Comparison of ENCODE assay signal across 9 cellular contexts in genomic region chr3:133448478-133449122, GRCh38. TPM values are rescaled to one million over a fixed set of nuclear protein-coding genes. Genes with fewer than 3 reads are reported as not detected.
DNase-seq lines count a peak whose midpoint lies in the region; ATAC-seq and TF ChIP-seq lines count a peak whose summit lies in the region.
"Had no signal": no experiment of that assay in that cellular context is flagged by ENCODE, and none has a peak within 500 bp of the region (broad histone marks: within the 10 kb centered on the region; RNA-seq: fewer than 3 reads in every experiment).

No MANE protein-coding gene starts in this region.

- H3K27ac ChIP-seq in CD4-positive, alpha-beta memory T cell (ENCODE audit: low read depth, low read length): no peak overlapping the region

- H3K36me3 Mint-ChIP-seq in CD4-positive, alpha-beta memory T cell: no peaks in the 10 kb centered on the region
- no peaks in the 10 kb centered on the region for H3K36me3 Mint-ChIP-seq in activated T-cell treated with anti-CD3 and anti-CD28 coated beads, Interleukin-2, amount 50 U/mL, for 4 hours (ENCODE audit: insufficient read depth)
- H3K36me3 Mint-ChIP-seq in osteocyte (ENCODE audit: unreplicated experiment): no peaks in the 10 kb centered on the region

- no peaks in the 10 kb centered on the region for H3K27me3 Mint-ChIP-seq in CD4-positive, alpha-beta memory T cell
- no peaks in the 10 kb centered on the region for H3K27me3 Mint-ChIP-seq in activated T-cell treated with anti-CD3 and anti-CD28 coated beads, Interleukin-2, amount 50 U/mL, for 4 hours (ENCODE audit: low read depth)
- no peaks in the 10 kb centered on the region for H3K27me3 Mint-ChIP-seq in osteocyte (ENCODE audit: unreplicated experiment)

- H3K27me3 ChIP-seq in CD4-positive, alpha-beta memory T cell (ENCODE audit: insufficient read depth, low read length): no peaks in the 10 kb centered on the region

- peak overlapping the region in 7 of 8 donors; percentile 13 to 81 (median 60) for H3K4me3 Mint-ChIP-seq in CD4-positive, alpha-beta memory T cell
- peak overlapping the region; percentile 19 for H3K4me3 Mint-ChIP-seq in activated T-cell treated with anti-CD3 and anti-CD28 coated beads, Interleukin-2, amount 50 U/mL, for 4 hours
- no peak overlapping the region for H3K4me3 Mint-ChIP-seq in osteocyte (ENCODE audit: unreplicated experiment)

- H3K36me3 ChIP-seq in CD4-positive, alpha-beta memory T cell (ENCODE audit: insufficient read depth, low read length): no peaks in the 10 kb centered on the region

- intact Hi-C loops in CD4-positive, alpha-beta memory T cell (cut with micrococcal nuclease): loop anchor here (5.0 kb wide), 1 partner anchor 124 kb away; the partner anchor contains the start of gene CDV3

- CTCF ChIA-PET in CD4-positive, alpha-beta memory T cell (lab: Charles Lee; ENCODE audit: partially characterized antibody): interaction anchor here (1.0 to 2.1 kb wide), 8 partner anchors 8 to 130 kb away, joined by 3 to 7 read pairs (median 3); no protein-coding TSS in a partner anchor

- no peak for TF ChIP-seq CTCF in osteocyte (IDR thresholded peaks at IDR 0.05)

- peak; percentile 88 for ATAC-seq in GM19452 (IDR thresholded peaks at IDR 0.05; ENCODE audit: unreplicated experiment)
- peak; percentile 91 for ATAC-seq in HG03457 (IDR thresholded peaks at IDR 0.05; ENCODE audit: unreplicated experiment)
- peak; percentile 94 for ATAC-seq in activated T-cell treated with anti-CD3 and anti-CD28 coated beads, Interleukin-2, amount 50 U/mL, for 4 hours

- no peak overlapping the region for H3K4me3 ChIP-seq in CD4-positive, alpha-beta memory T cell (ENCODE audit: low read length in 2 of 2)

- H3K4me1 Mint-ChIP-seq in CD4-positive, alpha-beta memory T cell: peaks cover 19 to 38% (median 27%) of the 10 kb centered on the region in 4 donors
- H3K4me1 Mint-ChIP-seq in activated T-cell treated with anti-CD3 and anti-CD28 coated beads, Interleukin-2, amount 50 U/mL, for 4 hours (ENCODE audit: low read depth): peaks cover 24% of the 10 kb centered on the region
- H3K4me1 Mint-ChIP-seq in osteocyte (ENCODE audit: unreplicated experiment): peaks cover 69% of the 10 kb centered on the region

- H3K4me1 ChIP-seq in CD4-positive, alpha-beta memory T cell (ENCODE audit: insufficient read depth, low read length): peaks cover 21% of the 10 kb centered on the region

- peak; percentile 22 to 56 (median 32) for DNase-seq in CD4-positive, alpha-beta memory T cell
- no peak for DNase-seq in activated T-cell treated with anti-CD3 and anti-CD28 coated beads, Interleukin-2, amount 50 U/mL, for 4 hours
- peak; percentile 22 for DNase-seq in stimulated activated CD8-positive, alpha-beta memory T cell treated with anti-CD3 and anti-CD28 coated beads, Interleukin-12 subunit alpha, Interleukin-12 subunit beta, amount 100 ng/mL, for 24 hours (ENCODE audit: extremely low read depth)
- DNase-seq in NCI-H1694 treated with DMSO at 0.1 percent for 48 hours (lab: John Stamatoyannopoulos, UW) (no peak), osteocyte (ENCODE audit: extremely low spot score, unreplicated experiment) (no peak), RKO (ENCODE audit: low spot score) (no peak)

- peaks cover 0 to 3% (median 0%) of the 10 kb centered on the region in 8 donors for H3K9me3 Mint-ChIP-seq in CD4-positive, alpha-beta memory T cell
- H3K9me3 Mint-ChIP-seq in activated T-cell treated with anti-CD3 and anti-CD28 coated beads, Interleukin-2, amount 50 U/mL, for 4 hours: no peaks in the 10 kb centered on the region
- H3K9me3 Mint-ChIP-seq in osteocyte (ENCODE audit: unreplicated experiment): no peaks in the 10 kb centered on the region

- peak overlapping the region; percentile 57 to 96 (median 89) for H3K27ac Mint-ChIP-seq in CD4-positive, alpha-beta memory T cell
- H3K27ac Mint-ChIP-seq in osteocyte (ENCODE audit: unreplicated experiment): no peak overlapping the region

- H3K9me3 ChIP-seq in CD4-positive, alpha-beta memory T cell (ENCODE audit: control insufficient read depth in 1 of 2, low read length in 2 of 2): no peaks in the 10 kb centered on the region

- POLR2A ChIA-PET in CD4-positive, alpha-beta memory T cell (lab: Charles Lee; ENCODE audit: partially characterized antibody): interaction anchor here (2.2 kb wide), 1 partner anchor 125 kb away, joined by 13 read pairs; the partner anchor contains the start of gene CDV3

RNA-seq across cellular contexts. Expression of gene BFSP2, which starts 48.7 kb away (rescaled TPM):
- not detected for total RNA-seq in CD4-positive, alpha-beta memory T cell
- 1 to 10 TPM in 1 of 2 donors, under 1 TPM in 1; 0.86 to 1.3 TPM for polyA plus RNA-seq in CD4-positive, alpha-beta memory T cell
- total RNA-seq in activated T-cell treated with anti-CD3 and anti-CD28 coated beads, Interleukin-2, amount 50 U/mL, for 4 hours: not detected
- not detected in 2 replicates for total RNA-seq in osteocyte
- total RNA-seq: mononuclear cell had no signal

Comparison
In these comparisons a context has a peak if more than half of its experiments do, and no peak if none do; other contexts are left out.
1. DNase-seq: peak in CD4-positive, alpha-beta memory T cell (5 of 5) and stimulated activated CD8-positive, alpha-beta memory T cell treated with anti-CD3 and anti-CD28 coated beads, Interleukin-12 subunit alpha, Interleukin-12 subunit beta, amount 100 ng/mL, for 24 hours (single experiment); none in activated T-cell treated with anti-CD3 and anti-CD28 coated beads, Interleukin-2, amount 50 U/mL, for 4 hours (single experiment), NCI-H1694 treated with DMSO at 0.1 percent for 48 hours (single experiment), osteocyte (single experiment) and RKO (single experiment).
2. Peak in every context shown above with its lines, with median percentiles within 50 percentile points of each other: ATAC-seq.